Comparison of ENCODE assay signal across 14 cellular contexts in the genomic region with DNA sequence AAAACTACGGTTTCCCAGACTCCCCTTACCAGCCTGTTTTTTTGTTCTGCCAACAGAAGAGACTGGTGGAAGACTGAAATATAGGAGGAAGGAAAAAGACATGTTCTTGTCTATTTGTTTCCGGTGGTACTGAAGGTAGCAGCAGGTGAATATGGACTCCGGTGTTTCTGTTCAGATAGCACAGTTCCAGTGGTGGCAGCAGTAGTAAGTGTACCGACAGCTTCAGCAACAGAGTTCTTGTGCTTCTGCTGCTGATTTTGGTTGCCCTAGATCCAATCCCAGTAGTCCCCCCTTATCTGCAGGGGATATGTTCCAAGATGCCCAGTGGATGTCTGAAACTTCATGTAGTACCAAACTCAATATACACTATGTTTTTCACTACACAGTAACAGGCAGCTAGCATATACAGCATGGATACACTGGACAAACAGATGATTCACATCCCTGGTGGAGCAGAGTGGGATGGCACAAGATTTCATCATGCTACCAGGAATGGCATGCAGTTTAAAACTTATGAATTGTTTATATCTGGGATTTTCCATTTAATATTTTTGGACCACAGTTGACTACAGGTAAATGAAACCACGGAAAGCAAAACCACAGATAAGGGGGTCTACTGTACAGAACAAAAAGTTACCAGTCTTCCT.
A peak's percentile ranks its signal among the peaks of the same experiment; 100 is the strongest.
DNase-seq lines count a peak whose midpoint lies in the region; ATAC-seq and TF ChIP-seq lines count a peak whose summit lies in the region.
"Had no signal": no experiment of that assay in that cellular context is flagged by ENCODE, and none has a peak within 500 bp of the region (broad histone marks: within the 10 kb centered on the region; RNA-seq: fewer than 3 reads in every experiment).

No MANE protein-coding gene starts in this region.

- CTCF ChIA-PET in Panc1 (lab: Charles Lee): no interaction called here
- CTCF ChIA-PET in activated CD4-positive, alpha-beta memory T cell treated with anti-CD3 and anti-CD28 coated beads, Interleukin-2, amount 10 ng/mL, durations not matched to agents 7 days and 5 days (lab: Charles Lee): no interaction called here

- no peak overlapping the region for H3K27ac Mint-ChIP-seq in activated CD4-positive, alpha-beta memory T cell treated with anti-CD3 and anti-CD28 coated beads, Interleukin-2, amount 10 ng/mL, durations not matched to agents 7 days and 5 days
- no peak overlapping the region for H3K27ac Mint-ChIP-seq in T-helper 17 cell
- H3K27ac Mint-ChIP-seq: activated naive CD8-positive, alpha-beta T cell had no signal

- H3K4me1 ChIP-seq in Panc1 (ENCODE audit: control insufficient read depth, insufficient read depth, low read length): no peaks in the 10 kb centered on the region
- H3K4me1 ChIP-seq: tibial artery had no signal

- H3K36me3 ChIP-seq in Panc1 (ENCODE audit: control insufficient read depth, insufficient read depth, low read length): no peaks in the 10 kb centered on the region

- H3K27me3 ChIP-seq in Panc1 (ENCODE audit: control insufficient read depth, insufficient read depth, low read length): no peaks in the 10 kb centered on the region
- H3K27me3 ChIP-seq: tibial artery had no signal

- H3K4me3 Mint-ChIP-seq in activated CD4-positive, alpha-beta memory T cell treated with anti-CD3 and anti-CD28 coated beads, Interleukin-2, amount 10 ng/mL, durations not matched to agents 7 days and 5 days: no peak overlapping the region
- H3K4me3 Mint-ChIP-seq in T-helper 17 cell: no peak overlapping the region
- H3K4me3 Mint-ChIP-seq: activated naive CD8-positive, alpha-beta T cell had no signal

- H3K36me3 Mint-ChIP-seq in activated CD4-positive, alpha-beta memory T cell treated with anti-CD3 and anti-CD28 coated beads, Interleukin-2, amount 10 ng/mL, durations not matched to agents 7 days and 5 days (ENCODE audit: low read depth): peaks cover 8% of the 10 kb centered on the region
- H3K36me3 Mint-ChIP-seq in T-helper 17 cell (ENCODE audit: low read depth): peaks cover 3% of the 10 kb centered on the region

- POLR2A ChIA-PET in Panc1 (lab: Charles Lee): no interaction called here
- POLR2A ChIA-PET in activated CD4-positive, alpha-beta memory T cell treated with anti-CD3 and anti-CD28 coated beads, Interleukin-2, amount 10 ng/mL, durations not matched to agents 7 days and 5 days (lab: Charles Lee): no interaction called here

- H3K9me3 Mint-ChIP-seq in activated CD4-positive, alpha-beta memory T cell treated with anti-CD3 and anti-CD28 coated beads, Interleukin-2, amount 10 ng/mL, durations not matched to agents 7 days and 5 days: peaks cover 19% of the 10 kb centered on the region

- H3K9me3 ChIP-seq in Panc1 (ENCODE audit: control insufficient read depth, insufficient read depth, low read depth, low read length) (no peaks in the 10 kb centered on the region), T-helper 17 cell (ENCODE audit: control insufficient read depth, low read length, poor library complexity, severe bottlenecking) (no peaks in the 10 kb centered on the region)
- H3K9me3 ChIP-seq: tibial artery had no signal

- no peak for TF ChIP-seq CTCF in Panc1 (IDR thresholded peaks at IDR 0.05)

- no peaks in the 10 kb centered on the region for H3K27me3 Mint-ChIP-seq in activated CD4-positive, alpha-beta memory T cell treated with anti-CD3 and anti-CD28 coated beads, Interleukin-2, amount 10 ng/mL, durations not matched to agents 7 days and 5 days
- H3K27me3 Mint-ChIP-seq in T-helper 17 cell: no peaks in the 10 kb centered on the region
- H3K27me3 Mint-ChIP-seq: activated naive CD8-positive, alpha-beta T cell; progenitor cell of endocrine pancreas had no signal

- H3K27ac ChIP-seq in Panc1 (ENCODE audit: low read length) (peak overlapping the region; percentile 66; the same call in 1 of the 2 replicates), epithelial cell of prostate (peak overlapping the region; percentile 54)
- H3K27ac ChIP-seq: tibial artery had no signal

- H3K4me1 Mint-ChIP-seq in activated CD4-positive, alpha-beta memory T cell treated with anti-CD3 and anti-CD28 coated beads, Interleukin-2, amount 10 ng/mL, durations not matched to agents 7 days and 5 days: no peaks in the 10 kb centered on the region
- H3K4me1 Mint-ChIP-seq in T-helper 17 cell: peaks cover 2% of the 10 kb centered on the region

- H3K4me3 ChIP-seq in Panc1 (ENCODE audit: low read depth in 2 of 2, low read length in 2 of 2): no peak overlapping the region
- H3K4me3 ChIP-seq: tibial artery had no signal

- DNase-seq in ELR (ENCODE audit: low read depth): peak; percentile 79
- peak; percentile 72 for DNase-seq in Panc1 (ENCODE audit: low read depth, low spot score)
- no peak for DNase-seq in epithelial cell of prostate (ENCODE audit: low read depth, low spot score)
- peak; percentile 69 for DNase-seq in renal cortical epithelial cell (ENCODE audit: low read depth)
- DNase-seq in NCI-H82 (lab: John Stamatoyannopoulos, UW): no peak
- no peak for DNase-seq in activated CD4-positive, alpha-beta memory T cell treated with anti-CD3 and anti-CD28 coated beads, Interleukin-2, amount 10 ng/mL, durations not matched to agents 7 days and 5 days
- no peak for DNase-seq in anterior cingulate cortex (lab: John Stamatoyannopoulos, UW)
- no peak for DNase-seq in T-helper 17 cell
- DNase-seq: activated CD8-positive, alpha-beta memory T cell treated with anti-CD3 and anti-CD28 coated beads for 24 hours; NCI-H2171; tibial artery had no signal

- in situ Hi-C loops in Panc1 (cut with HindIII; ENCODE audit: low pct_unique_long_range_greater_than_20kb, low sequenced_read_pairs): no loop called here

- no TSS peak for BruUV-seq in Panc1 (replicated peaks; lab: Mats Ljungman, UMichigan)

- ATAC-seq in Panc1 (peak; percentile 66; the same call in 1 of the 2 replicates), T-helper 17 cell (no peak)
- ATAC-seq: left lobe of liver had no signal

- intact Hi-C loops in Panc1 (cut with micrococcal nuclease; ENCODE audit: unreplicated experiment): no loop called here

Comparison
In these comparisons a context has a peak if more than half of its experiments do, and no peak if none do; other contexts are left out.
1. DNase-seq: peak in ELR (single experiment), Panc1 (single experiment) and renal cortical epithelial cell (single experiment); none in epithelial cell of prostate (single experiment), NCI-H82 (single experiment), activated CD4-positive, alpha-beta memory T cell treated with anti-CD3 and anti-CD28 coated beads, Interleukin-2, amount 10 ng/mL, durations not matched to agents 7 days and 5 days (single experiment), anterior cingulate cortex (0 of 58) and T-helper 17 cell (0 of 3).